ENCODE assay signal across 9 cellular contexts in genomic region chr22:42928969-42929837, GRCh38.
DNase-seq lines count a peak whose midpoint lies in the region; ATAC-seq and TF ChIP-seq lines count a peak whose summit lies in the region.
"Had no signal": no experiment of that assay in that cellular context is flagged by ENCODE, and none has a peak within 500 bp of the region (broad histone marks: within the 10 kb centered on the region; RNA-seq: fewer than 3 reads in every experiment).

No MANE protein-coding gene starts in this region.

- H3K36me3 ChIP-seq in breast epithelium = no peaks in the 10 kb centered on the region
- H3K36me3 ChIP-seq in liver (ENCODE audit: control insufficient read depth in 4 of 4, insufficient read depth in 3 of 4, low read depth in 1 of 4, low read length in 3 of 4) = no peaks in the 10 kb centered on the region

- H3K4me1 ChIP-seq in breast epithelium (peaks cover 24 to 34% of the 10 kb centered on the region in 2 donors), liver (ENCODE audit: control insufficient read depth in 4 of 4, insufficient read depth in 4 of 4, low read length in 3 of 4) (peaks cover 15 to 23% (median 16%) of the 10 kb centered on the region in 4 donors)

- peaks cover 4% of the 10 kb centered on the region for H3K27me3 Mint-ChIP-seq in HFFc6 (ENCODE audit: insufficient read depth)
- H3K27me3 Mint-ChIP-seq in stimulated activated naive B cell treated with anti-CD40 and anti-IgM and Interleukin-4, amounts not matched to agents 10 μg/mL and 1 μg/mL and 100 μg/mL, for 72 hours = no peaks in the 10 kb centered on the region
- H3K27me3 Mint-ChIP-seq: progenitor cell of endocrine pancreas had no signal

- no peaks in the 10 kb centered on the region for H3K27me3 ChIP-seq in breast epithelium
- no peaks in the 10 kb centered on the region for H3K27me3 ChIP-seq in liver (ENCODE audit: control insufficient read depth in 4 of 4, insufficient read depth in 4 of 4, low read length in 3 of 4)

- H3K9ac ChIP-seq in liver (ENCODE audit: low read depth in 1 of 2, low read length in 2 of 2) = no peak overlapping the region

- TF ChIP-seq RAD21 in liver (IDR thresholded peaks at IDR 0.05) = peak; percentile 28 to 46

- H3K4me3 Mint-ChIP-seq in HFFc6 = no peak overlapping the region
- peak overlapping the region; percentile 15 to 65 for H3K4me3 Mint-ChIP-seq in stimulated activated naive B cell treated with anti-CD40 and anti-IgM and Interleukin-4, amounts not matched to agents 10 μg/mL and 1 μg/mL and 100 μg/mL, for 72 hours

- DNase-seq in HFFc6 = no peak
- peak in 1 of 2 donors; percentile 65 for DNase-seq in breast epithelium (ENCODE audit: low spot score in 2 of 2)
- no peak for DNase-seq in stimulated activated naive B cell treated with anti-CD40 and anti-IgM and Interleukin-4, amounts not matched to agents 10 μg/mL and 1 μg/mL and 100 μg/mL, for 72 hours
- no peak for DNase-seq in stimulated activated CD4-positive, alpha-beta T cell treated with anti-CD3 and anti-CD28 coated beads, Interleukin-4, amount 100 ng/mL, for 1 hour
- DNase-seq in G401 (ENCODE audit: low spot score) = no peak
- no peak for DNase-seq in NCI-H2227 treated with DMSO at 0.1 percent for 48 hours (lab: John Stamatoyannopoulos, UW)

- no peak overlapping the region for H3K4me3 ChIP-seq in breast epithelium
- H3K4me3 ChIP-seq in liver (ENCODE audit: low read depth in 1 of 3, low read length in 3 of 3) = no peak overlapping the region

- 60% methylated on average over 14 of the region's 14 CpGs for WGBS in liver

- TF ChIP-seq POLR2A in breast epithelium (IDR thresholded peaks at IDR 0.05) = no peak

- peak overlapping the region; percentile 88 to 98 for H3K27ac ChIP-seq in breast epithelium
- peak overlapping the region; percentile 39 to 40 for H3K27ac ChIP-seq in liver (ENCODE audit: low read depth in 1 of 2, low read length in 2 of 2)

- in situ Hi-C loops in G401 (cut with HindIII; ENCODE audit: low sequenced_read_pairs) = no loop called here

- peaks cover 67% of the 10 kb centered on the region for H3K4me1 Mint-ChIP-seq in HFFc6 (ENCODE audit: low read depth)
- peaks cover 68 to 95% of the 10 kb centered on the region in 2 donors for H3K4me1 Mint-ChIP-seq in stimulated activated naive B cell treated with anti-CD40 and anti-IgM and Interleukin-4, amounts not matched to agents 10 μg/mL and 1 μg/mL and 100 μg/mL, for 72 hours

- H3K36me3 Mint-ChIP-seq in HFFc6 (ENCODE audit: low read depth) = peaks cover 17% of the 10 kb centered on the region
- peaks cover 1 to 5% of the 10 kb centered on the region in 2 donors for H3K36me3 Mint-ChIP-seq in stimulated activated naive B cell treated with anti-CD40 and anti-IgM and Interleukin-4, amounts not matched to agents 10 μg/mL and 1 μg/mL and 100 μg/mL, for 72 hours

- intact Hi-C loops in breast epithelium (cut with DNase I; ENCODE audit: low total_unique reads) = no loop called here

- ATAC-seq in stimulated activated naive B cell treated with anti-CD40 and anti-IgM and Interleukin-4, amounts not matched to agents 10 μg/mL and 1 μg/mL and 100 μg/mL, for 72 hours (replicated peaks) = no peak
- no peak for ATAC-seq in HG02571 (IDR thresholded peaks at IDR 0.05; ENCODE audit: unreplicated experiment)

- no peaks in the 10 kb centered on the region; the same call in 1 of the 2 replicates for H3K9me3 Mint-ChIP-seq in HFFc6
- no peaks in the 10 kb centered on the region for H3K9me3 Mint-ChIP-seq in stimulated activated naive B cell treated with anti-CD40 and anti-IgM and Interleukin-4, amounts not matched to agents 10 μg/mL and 1 μg/mL and 100 μg/mL, for 72 hours

- H3K9me3 ChIP-seq in breast epithelium (no peaks in the 10 kb centered on the region), liver (ENCODE audit: control insufficient read depth in 4 of 4, low read length in 3 of 4) (no peaks in the 10 kb centered on the region)

- no peak for TF ChIP-seq CTCF in HFFc6 (IDR thresholded peaks at IDR 0.05)
- no peak for TF ChIP-seq CTCF in breast epithelium (IDR thresholded peaks at IDR 0.05)
- no peak for TF ChIP-seq CTCF in liver (IDR thresholded peaks at IDR 0.05; ENCODE audit: low read depth, low read length, missing input control)

- peak overlapping the region; percentile 100 for H3K27ac Mint-ChIP-seq in HFFc6
- H3K27ac Mint-ChIP-seq in stimulated activated naive B cell treated with anti-CD40 and anti-IgM and Interleukin-4, amounts not matched to agents 10 μg/mL and 1 μg/mL and 100 μg/mL, for 72 hours = peak overlapping the region; percentile 90
- H3K27ac Mint-ChIP-seq: progenitor cell of endocrine pancreas had no signal

TF ChIP-seq in liver, 16 proteins besides CTCF, POLR2A, EP300 and RAD21:
- TF ChIP-seq ZBTB33 (IDR thresholded peaks at IDR 0.05) (no peak), TAF1 (conservative IDR thresholded peaks at IDR 0.05) (no peak), MAX (IDR thresholded peaks at IDR 0.05) (no peak), ATF3 (IDR thresholded peaks at IDR 0.05) (no peak), RXRA (IDR thresholded peaks at IDR 0.05) (peak; percentile 29 to 47), FOXA1 (IDR thresholded peaks at IDR 0.05) (no peak), EGR1 (IDR thresholded peaks at IDR 0.05; ENCODE audit: low read depth in 2 of 2) (no peak), HNF4G (IDR thresholded peaks at IDR 0.05) (peak; percentile 62), HNF4A (conservative IDR thresholded peaks at IDR 0.05) (peak; percentile 80 to 82), SP1 (IDR thresholded peaks at IDR 0.05) (peak; percentile 15), NR2F2 (IDR thresholded peaks at IDR 0.05) (no peak), JUND (IDR thresholded peaks at IDR 0.05) (peak in 1 of 2 donors; percentile 43)
